In the genomic region with DNA sequence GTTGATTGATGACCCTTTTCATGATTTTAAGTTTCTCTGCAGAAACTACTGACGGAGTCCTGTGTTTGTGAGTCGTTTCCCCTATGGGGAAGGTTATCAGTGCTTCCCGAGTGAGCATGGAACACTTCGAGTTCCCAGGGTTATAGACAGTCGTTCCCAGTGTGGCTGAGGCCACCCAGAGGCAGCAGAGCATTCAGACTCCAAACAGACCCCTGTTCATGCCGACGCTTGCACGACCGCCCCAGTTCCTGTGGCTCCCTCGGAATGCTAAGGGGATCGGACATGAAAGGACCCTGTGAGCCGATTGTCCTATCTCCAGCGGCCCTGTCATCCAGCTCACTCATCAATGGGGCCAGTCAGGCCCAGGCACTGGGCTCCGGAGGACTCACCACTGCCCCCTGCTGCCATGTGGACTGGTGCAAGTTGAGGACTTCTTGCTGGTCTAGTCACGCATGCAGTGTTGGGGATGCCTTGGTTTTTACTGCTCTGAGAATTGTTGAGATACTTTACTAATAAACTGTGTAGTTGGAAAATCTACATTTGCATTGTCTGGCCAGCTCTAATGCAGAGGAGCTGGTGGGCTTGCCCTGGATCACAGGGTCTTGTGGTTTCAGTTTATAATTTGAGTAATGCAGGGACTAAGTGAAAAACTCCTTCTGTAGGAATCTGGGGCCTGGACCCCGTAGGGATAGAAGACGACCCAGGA, we compare ENCODE assay signal across 8 cellular contexts. TPM values are rescaled to one million over a fixed set of nuclear protein-coding genes. Genes with fewer than 3 reads are reported as not detected.
DNase-seq lines count a peak whose midpoint lies in the region; ATAC-seq and TF ChIP-seq lines count a peak whose summit lies in the region.

No MANE protein-coding gene starts in this region.

- peak overlapping the region; percentile 14 to 93 (median 80) for H3K27ac Mint-ChIP-seq in naive thymus-derived CD4-positive, alpha-beta T cell
- H3K27ac Mint-ChIP-seq in stimulated activated memory B cell treated with anti-CD40 and anti-IgM and Interleukin-4, amounts not matched to agents 10 μg/mL and 1 μg/mL and 100 μg/mL, for 72 hours = no peak overlapping the region

- H3K27ac ChIP-seq in OCI-LY3 (ENCODE audit: low read length) (no peak overlapping the region), esophagus muscularis mucosa (replicated peaks in 1 of 4) (peak overlapping the region in 1 of 4 donors; percentile 39)
- H3K27ac ChIP-seq in naive thymus-derived CD4-positive, alpha-beta T cell (ENCODE audit: low read depth, low read length) = no peak overlapping the region

- no peak overlapping the region for H2AFZ ChIP-seq in OCI-LY3 (ENCODE audit: low read depth, low read length)

- ATAC-seq in naive thymus-derived CD4-positive, alpha-beta T cell = peak; percentile 55
- ATAC-seq in stimulated activated memory B cell treated with anti-CD40 and anti-IgM and Interleukin-4, amounts not matched to agents 10 μg/mL and 1 μg/mL and 100 μg/mL, for 72 hours = peak; percentile 50
- no peak for ATAC-seq in HG03135 (IDR thresholded peaks at IDR 0.05; ENCODE audit: unreplicated experiment)

- no peaks in the 10 kb centered on the region for H3K9me3 ChIP-seq in OCI-LY3 (ENCODE audit: insufficient read depth, low read length)
- no peaks in the 10 kb centered on the region for H3K9me3 ChIP-seq in esophagus muscularis mucosa
- no peaks in the 10 kb centered on the region for H3K9me3 ChIP-seq in naive thymus-derived CD4-positive, alpha-beta T cell (ENCODE audit: control insufficient read depth in 2 of 3, low read length in 3 of 3)

- CTCF ChIA-PET in AG04449 (lab: Yijun Ruan, JAX) = interaction anchor here (0.8 to 3.1 kb wide), 12 partner anchors 8 to 316 kb away, joined by 3 to 22 read pairs (median 6); no protein-coding TSS in a partner anchor
- CTCF ChIA-PET in naive thymus-derived CD4-positive, alpha-beta T cell (lab: Charles Lee) = interaction anchor here (0.5 to 1.0 kb wide), 5 partner anchors 8 to 241 kb away, joined by 3 to 8 read pairs (median 4); no protein-coding TSS in a partner anchor

- H3K27me3 ChIP-seq in OCI-LY3 (ENCODE audit: low read depth, low read length) = no peaks in the 10 kb centered on the region
- H3K27me3 ChIP-seq in esophagus muscularis mucosa = peaks cover 0 to 4% (median 0%) of the 10 kb centered on the region in 4 donors
- H3K27me3 ChIP-seq in naive thymus-derived CD4-positive, alpha-beta T cell (ENCODE audit: control insufficient read depth in 2 of 2, insufficient read depth in 2 of 2, low read length in 2 of 2) = no peaks in the 10 kb centered on the region

- peak; percentile 5 for DNase-seq in AG04449 (ENCODE audit: low read depth, low spot score)
- peak; percentile 85 for DNase-seq in GM13976 (ENCODE audit: low spot score)
- peak; percentile 80 for DNase-seq in activated T-cell treated with anti-CD3 and anti-CD28 coated beads for 48 hours (ENCODE audit: low read depth)
- DNase-seq in esophagus muscularis mucosa (ENCODE audit: extremely low spot score) = no peak
- peak; percentile 52 to 81 (median 71) for DNase-seq in naive thymus-derived CD4-positive, alpha-beta T cell

- H3K36me3 Mint-ChIP-seq in naive thymus-derived CD4-positive, alpha-beta T cell = peaks cover 8 to 27% (median 10%) of the 10 kb centered on the region in 5 donors
- H3K36me3 Mint-ChIP-seq in stimulated activated memory B cell treated with anti-CD40 and anti-IgM and Interleukin-4, amounts not matched to agents 10 μg/mL and 1 μg/mL and 100 μg/mL, for 72 hours = peaks cover 37% of the 10 kb centered on the region

- no peak overlapping the region for H3K4me2 ChIP-seq in OCI-LY3 (ENCODE audit: low read length)

- peaks cover 0 to 2% (median 0%) of the 10 kb centered on the region in 11 donors for H3K9me3 Mint-ChIP-seq in naive thymus-derived CD4-positive, alpha-beta T cell
- no peaks in the 10 kb centered on the region for H3K9me3 Mint-ChIP-seq in stimulated activated memory B cell treated with anti-CD40 and anti-IgM and Interleukin-4, amounts not matched to agents 10 μg/mL and 1 μg/mL and 100 μg/mL, for 72 hours

- POLR2A ChIA-PET in AG04449 (lab: Yijun Ruan, JAX) = interaction anchor here (0.5 to 0.6 kb wide), 2 partner anchors 15 to 185 kb away, joined by 3 to 5 read pairs; no protein-coding TSS in a partner anchor
- POLR2A ChIA-PET in naive thymus-derived CD4-positive, alpha-beta T cell (lab: Charles Lee) = interaction anchor here (0.6 to 2.1 kb wide), 5 partner anchors 8 to 121 kb away, joined by 3 to 12 read pairs (median 4); a partner anchor contains a TSS

- no peak for TF ChIP-seq EP300 in esophagus muscularis mucosa (IDR thresholded peaks at IDR 0.05)

- H3K9ac ChIP-seq in OCI-LY3 (ENCODE audit: low read length) = no peak overlapping the region

- peaks cover 13% of the 10 kb centered on the region for H4K20me1 ChIP-seq in OCI-LY3 (ENCODE audit: insufficient read depth, low read length)

- 49% methylated on average over 16 of the region's 17 CpGs for WGBS in esophagus muscularis mucosa

- H3K4me3 ChIP-seq in AG04449 (ENCODE audit: low read depth, low read length) = no peak overlapping the region
- H3K4me3 ChIP-seq in OCI-LY3 (ENCODE audit: low read length) = no peak overlapping the region
- no peak overlapping the region for H3K4me3 ChIP-seq in esophagus muscularis mucosa
- H3K4me3 ChIP-seq in naive thymus-derived CD4-positive, alpha-beta T cell (ENCODE audit: low read length) = no peak overlapping the region

- intact Hi-C loops in esophagus muscularis mucosa (cut with DNase I) = no loop called here
- intact Hi-C loops in naive thymus-derived CD4-positive, alpha-beta T cell (cut with micrococcal nuclease) = loop anchor here (1.0 kb wide), 1 partner anchor 224 kb away; no protein-coding TSS in a partner anchor

- peaks cover 19% of the 10 kb centered on the region for H3K79me2 ChIP-seq in OCI-LY3 (ENCODE audit: low read length)

- peaks cover 8% of the 10 kb centered on the region for H3K4me1 ChIP-seq in OCI-LY3 (ENCODE audit: low read length)
- peaks cover 23 to 44% (median 37%) of the 10 kb centered on the region in 4 donors for H3K4me1 ChIP-seq in esophagus muscularis mucosa
- H3K4me1 ChIP-seq in naive thymus-derived CD4-positive, alpha-beta T cell (ENCODE audit: control insufficient read depth in 2 of 2, insufficient read depth in 2 of 2, low read length in 2 of 2) = peaks cover 12 to 17% of the 10 kb centered on the region in 2 donors

- TF ChIP-seq POLR2A in esophagus muscularis mucosa (IDR thresholded peaks at IDR 0.05; ENCODE audit: low read depth) = no peak

- peak; percentile 87 for TF ChIP-seq CTCF in AG04449 (IDR thresholded peaks at IDR 0.05; ENCODE audit: insufficient read depth, low read length, missing control alignments)
- TF ChIP-seq CTCF in GM13976 (IDR thresholded peaks at IDR 0.05; ENCODE audit: borderline replicate concordance, control extremely low read depth, extremely low read depth, insufficient read depth, missing control alignments) = peak; percentile 59
- peak; percentile 75 for TF ChIP-seq CTCF in OCI-LY3 (IDR thresholded peaks at IDR 0.05; ENCODE audit: low read depth, low read length)
- TF ChIP-seq CTCF in esophagus muscularis mucosa (IDR thresholded peaks at IDR 0.05) = peak; percentile 56 to 75 (median 58)

- peaks cover 19 to 34% (median 29%) of the 10 kb centered on the region in 7 donors for H3K4me1 Mint-ChIP-seq in naive thymus-derived CD4-positive, alpha-beta T cell
- peaks cover 26% of the 10 kb centered on the region for H3K4me1 Mint-ChIP-seq in stimulated activated memory B cell treated with anti-CD40 and anti-IgM and Interleukin-4, amounts not matched to agents 10 μg/mL and 1 μg/mL and 100 μg/mL, for 72 hours

- peak overlapping the region; percentile 5 to 81 (median 56) for H3K4me3 Mint-ChIP-seq in naive thymus-derived CD4-positive, alpha-beta T cell
- no peak overlapping the region for H3K4me3 Mint-ChIP-seq in stimulated activated memory B cell treated with anti-CD40 and anti-IgM and Interleukin-4, amounts not matched to agents 10 μg/mL and 1 μg/mL and 100 μg/mL, for 72 hours

- peaks cover 18% of the 10 kb centered on the region for H3K36me3 ChIP-seq in OCI-LY3 (replicated peaks; ENCODE audit: low read depth, low read length)
- H3K36me3 ChIP-seq in esophagus muscularis mucosa = peaks cover 19 to 65% (median 64%) of the 10 kb centered on the region in 4 donors
- H3K36me3 ChIP-seq in naive thymus-derived CD4-positive, alpha-beta T cell (ENCODE audit: control insufficient read depth in 2 of 3, insufficient read depth in 3 of 3, low read length in 3 of 3) = peaks cover 3 to 61% (median 10%) of the 10 kb centered on the region in 3 experiments

- H3K27me3 Mint-ChIP-seq in naive thymus-derived CD4-positive, alpha-beta T cell = no peaks in the 10 kb centered on the region
- no peaks in the 10 kb centered on the region for H3K27me3 Mint-ChIP-seq in stimulated activated memory B cell treated with anti-CD40 and anti-IgM and Interleukin-4, amounts not matched to agents 10 μg/mL and 1 μg/mL and 100 μg/mL, for 72 hours

- in situ Hi-C loops in GM13976 (cut with MboI; ENCODE audit: low sequenced_read_pairs, unreplicated experiment) = no loop called here

RNA-seq across cellular contexts. Expression of a gene that starts 3.1 kb away (rescaled TPM):
- total RNA-seq in esophagus muscularis mucosa = 1,000 to 10,000 TPM; 4,039 to 6,804 (median 5,312) TPM
- total RNA-seq in naive thymus-derived CD4-positive, alpha-beta T cell = 1,000 to 10,000 TPM; 2,239 to 5,631 (median 5,332) TPM
- 1,000 to 10,000 TPM; 6,375 to 8,810 TPM for polyA plus RNA-seq in naive thymus-derived CD4-positive, alpha-beta T cell

RNA-seq across cellular contexts. Expression of a gene that starts 18.2 kb away (rescaled TPM):
- total RNA-seq in esophagus muscularis mucosa = 1 to 10 TPM in 2 of 4 donors, under 1 TPM in 1, not detected in 1; 0.83 to 1.7 (median 1.4) TPM
- 1 to 10 TPM in 1 of 5 experiments, under 1 TPM in 1, not detected in 3; 0.39 to 5.2 TPM for total RNA-seq in naive thymus-derived CD4-positive, alpha-beta T cell
- not detected for polyA plus RNA-seq in naive thymus-derived CD4-positive, alpha-beta T cell

RNA-seq across cellular contexts. Expression of a gene that starts 49.2 kb away (rescaled TPM):
- 10 to 100 TPM; 58.8 to 94.3 (median 83.3) TPM for total RNA-seq in esophagus muscularis mucosa
- 100 to 1,000 TPM; 129 to 181 (median 170) TPM for total RNA-seq in naive thymus-derived CD4-positive, alpha-beta T cell
- polyA plus RNA-seq in naive thymus-derived CD4-positive, alpha-beta T cell = 10 to 100 TPM; 48.6 to 56.6 TPM

RNA-seq across cellular contexts. Expression of a gene that starts 56.1 kb away (rescaled TPM):
- total RNA-seq in esophagus muscularis mucosa = under 1 TPM in 1 of 4 donors, not detected in 3; 0.99 TPM
- not detected for total RNA-seq in naive thymus-derived CD4-positive, alpha-beta T cell
- polyA plus RNA-seq in naive thymus-derived CD4-positive, alpha-beta T cell = not detected
